38 cellular contexts compared by ENCODE assay signal in the genomic region with DNA sequence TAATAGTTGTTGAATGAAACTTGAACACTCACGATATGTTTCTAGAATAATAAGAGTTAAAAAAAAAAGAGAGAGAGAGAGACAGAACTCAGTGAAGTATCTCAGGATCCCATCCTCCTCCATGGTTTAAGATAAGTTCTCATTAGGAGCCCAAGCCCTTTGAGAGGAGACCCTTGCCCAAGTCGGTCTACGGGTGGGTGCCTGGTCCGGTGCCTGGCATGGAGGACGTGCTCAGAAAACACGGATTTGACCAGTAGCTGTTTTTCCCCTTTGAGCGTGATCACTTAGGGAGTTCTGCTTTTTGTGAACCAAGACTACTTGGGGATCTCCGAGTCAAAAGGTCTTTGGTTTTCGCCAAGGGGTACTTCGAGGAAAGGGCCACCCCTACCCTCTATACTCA. TPM values are rescaled to one million over a fixed set of nuclear protein-coding genes. Genes with fewer than 3 reads are reported as not detected.
"Had no signal": no experiment of that assay in that cellular context is flagged by ENCODE, and none has a peak within 500 bp of the region (broad histone marks: within the 10 kb centered on the region; RNA-seq: fewer than 3 reads in every experiment).

No MANE protein-coding gene starts in this region.

- H3K36me3 ChIP-seq: MG63 had no signal

- H3K27ac ChIP-seq: KMS-11 had no signal

- H3K27me3 ChIP-seq: MG63 had no signal

- H3K4me3 ChIP-seq: MG63 had no signal

- DNase-seq: Karpas-422, Kasumi-1, MG63, MM.1S, MV-4-11, NCI-H1048, NCI-H1092, NCI-H1092 treated with DMSO at 0.1 percent for 48 hours, NCI-H1105, NCI-H1105 treated with DMSO at 0.1 percent for 48 hours, NCI-H1417, NCI-H1417 treated with DMSO at 0.1 percent for 48 hours, NCI-H1436, NCI-H1436 treated with DMSO at 0.1 percent for 48 hours, NCI-H146, NCI-H1694, NCI-H1694 treated with DMSO at 0.1 percent for 48 hours, NCI-H187, NCI-H187 treated with DMSO at 0.1 percent for 48 hours, NCI-H1930, NCI-H2029, NCI-H2029 treated with DMSO at 0.1 percent for 48 hours, NCI-H2081, NCI-H2081 treated with DMSO at 0.1 percent for 48 hours, NCI-H2107, NCI-H2171, NCI-H2171 treated with DMSO at 0.1 percent for 48 hours, NCI-H2227 treated with DMSO at 0.1 percent for 48 hours, NCI-H226, NCI-H345, NCI-H446, NCI-H446 treated with DMSO at 0.1 percent for 48 hours, NCI-H510A had no signal

RNA-seq across cellular contexts. Expression of gene CACNG2, which starts 40.6 kb away (rescaled TPM):
- total RNA-seq: LHCN-M2, M059J, MCF 10A, NCI-H460 had no signal
